3 cellular contexts compared by ENCODE assay signal in the genomic region with DNA sequence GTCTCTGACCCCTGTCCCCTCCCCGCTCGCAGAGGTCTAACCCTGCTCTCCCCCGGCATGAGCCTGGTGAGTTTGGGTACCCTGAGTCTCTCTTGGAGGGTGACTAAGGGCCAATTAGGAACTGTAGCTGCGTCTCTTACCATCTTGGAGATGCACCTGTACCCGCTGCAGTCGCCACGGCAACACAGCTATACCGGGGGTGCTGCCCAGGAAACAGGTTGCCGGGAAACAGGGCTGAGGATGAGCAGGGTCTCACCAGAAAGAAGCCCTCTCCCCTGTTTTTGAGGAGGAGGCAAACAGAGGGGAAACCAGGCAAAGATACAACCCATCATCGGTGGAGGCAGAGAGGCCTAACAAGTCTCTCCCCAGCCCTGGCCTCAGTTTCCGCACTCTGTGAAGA.
"Had no signal": no experiment of that assay in that cellular context is flagged by ENCODE, and none has a peak within 500 bp of the region (broad histone marks: within the 10 kb centered on the region; RNA-seq: fewer than 3 reads in every experiment).

No MANE protein-coding gene starts in this region.

- DNase-seq: H9, HCEC 1CT, IMR-90 had no signal
